ENCODE assay signal across 18 cellular contexts in the genomic region with DNA sequence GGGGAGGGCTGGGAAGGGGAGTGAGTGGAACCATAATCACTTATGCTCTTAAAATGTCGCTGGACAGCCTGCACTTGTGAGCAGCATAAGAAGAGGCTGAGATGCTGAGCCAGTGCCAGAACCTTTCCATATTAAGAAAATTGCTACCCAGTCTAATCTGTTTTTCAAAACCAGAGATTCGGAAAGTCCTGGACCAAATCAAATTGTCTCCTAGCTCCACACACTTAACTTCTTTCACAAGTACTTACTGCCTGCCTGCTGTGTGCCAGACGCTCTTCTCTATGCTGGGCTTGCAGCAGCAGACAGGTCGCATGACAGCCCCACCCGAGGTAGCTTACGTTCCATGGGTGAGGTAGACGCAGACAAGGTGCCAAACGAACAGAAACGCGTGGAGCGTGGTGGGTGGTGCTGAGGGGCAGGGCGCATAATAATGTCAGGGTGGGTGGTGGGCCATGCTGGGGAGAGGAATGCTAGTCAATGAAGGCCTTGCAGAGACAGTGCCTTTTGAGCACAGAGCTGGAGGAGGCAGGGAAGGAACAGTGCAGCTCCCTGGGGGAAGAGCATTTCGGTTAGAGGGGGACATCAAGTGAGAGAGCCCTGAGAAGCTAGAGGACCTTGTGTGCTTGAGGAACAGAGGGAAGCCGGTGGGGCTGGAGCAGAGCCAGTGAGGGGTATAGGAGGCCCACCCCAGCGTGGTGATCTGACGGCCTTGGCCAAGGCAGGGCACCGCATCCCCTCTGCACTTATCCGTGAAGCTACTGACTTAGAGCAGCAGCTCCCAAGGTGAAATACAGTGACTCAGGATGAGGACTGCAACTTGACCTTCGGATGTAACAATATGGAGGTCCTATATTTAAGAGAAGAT.
"Had no signal": no experiment of that assay in that cellular context is flagged by ENCODE, and none has a peak within 500 bp of the region (broad histone marks: within the 10 kb centered on the region; RNA-seq: fewer than 3 reads in every experiment).

No MANE protein-coding gene starts in this region.

- H3K27me3 ChIP-seq: adrenal gland, colonic mucosa, foreskin keratinocyte, heart left ventricle, ovary, tibial nerve, vagina had no signal

- H3K36me3 ChIP-seq: colonic mucosa, ovary had no signal

- H3K4me1 ChIP-seq: adrenal gland, colonic mucosa, vagina had no signal

- DNase-seq: activated CD4-positive, alpha-beta T cell treated with anti-CD3 and anti-CD28 coated beads for 1 hour; activated CD4-positive, alpha-beta T cell treated with anti-CD3 and anti-CD28 coated beads, Interleukin-2, amount 50 U/mL, for 48 hours; activated naive CD4-positive, alpha-beta T cell treated with anti-CD3 and anti-CD28 coated beads, Interleukin-2, amount 10 ng/mL, durations not matched to agents 7 days and 5 days; central memory CD4-positive, alpha-beta T cell; colonic mucosa; effector CD4-positive, alpha-beta T cell; foreskin keratinocyte; immature natural killer cell; ovary; stimulated activated CD4-positive, alpha-beta T cell treated with anti-CD3 and anti-CD28 coated beads, Interleukin-2, amount 100 ng/mL, for 48 hours; stimulated activated naive CD4-positive, alpha-beta T cell; T-helper 1 cell; T1000 had no signal

- H3K9me3 ChIP-seq: adrenal gland, colonic mucosa, heart left ventricle, ovary, tibial nerve, vagina had no signal

- H3K4me3 ChIP-seq: adrenal gland, colonic mucosa, heart left ventricle, lung, ovary, tibial nerve, vagina had no signal

- ATAC-seq: foreskin keratinocyte, heart left ventricle had no signal

- H3K27ac ChIP-seq: adrenal gland, colonic mucosa, foreskin keratinocyte, ovary, tibial nerve, vagina had no signal
